8 cellular contexts compared by ENCODE assay signal in genomic region chrX:135256087-135256684, GRCh38. TPM values are rescaled to one million over a fixed set of nuclear protein-coding genes. Genes with fewer than 3 reads are reported as not detected.
"Had no signal": no experiment of that assay in that cellular context is flagged by ENCODE, and none has a peak within 500 bp of the region (broad histone marks: within the 10 kb centered on the region; RNA-seq: fewer than 3 reads in every experiment).

No MANE protein-coding gene starts in this region.

RNA-seq across cellular contexts. Expression of gene ETDA, which starts 4.3 kb away (rescaled TPM):
- total RNA-seq: M059J, NCI-H460, OCI-LY7, PC-9, Right ventricle myocardium inferior, RPMI7951, SJCRH30, SK-MEL-5 had no signal

RNA-seq across cellular contexts. Expression of gene ETDC, which starts 53.1 kb away (rescaled TPM):
- total RNA-seq: M059J, NCI-H460, OCI-LY7, PC-9, Right ventricle myocardium inferior, RPMI7951, SJCRH30, SK-MEL-5 had no signal
